In the genomic region with DNA sequence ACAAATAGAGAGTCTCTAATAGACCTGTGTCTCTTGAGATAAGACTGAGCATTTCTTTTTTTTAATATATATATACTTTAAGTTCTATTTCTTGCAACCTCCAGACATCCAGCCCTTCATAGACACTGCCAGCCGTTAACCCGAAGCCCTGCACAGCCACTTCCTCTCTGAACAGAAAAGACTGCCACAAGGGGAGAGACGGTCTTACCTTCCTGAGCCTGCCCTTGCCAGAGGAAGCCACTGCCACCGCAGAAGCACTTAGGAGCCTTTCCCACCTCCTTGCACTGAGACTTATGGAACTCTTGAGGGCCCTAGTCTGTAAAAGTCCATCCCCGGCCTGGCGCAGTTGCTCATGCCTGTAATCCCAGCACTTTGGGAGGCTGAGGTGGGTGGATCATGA, we compare ENCODE assay signal across 1 cellular context.
TF ChIP-seq lines count a peak whose summit lies in the region.

No MANE protein-coding gene starts in this region.

TF ChIP-seq in K562, 482 proteins besides CTCF, POLR2A, EP300 and RAD21:
- TF ChIP-seq SPI1 (IDR thresholded peaks at IDR 0.05; ENCODE audit: borderline replicate concordance, low read depth, low read length) (peak; percentile 82; the same call in 1 of the 2 replicates), ZNF140 (CRISPR knock-in tag; IDR thresholded peaks at IDR 0.05) (no peak)
